Comparison of ENCODE assay signal across 1 cellular context in the genomic region with DNA sequence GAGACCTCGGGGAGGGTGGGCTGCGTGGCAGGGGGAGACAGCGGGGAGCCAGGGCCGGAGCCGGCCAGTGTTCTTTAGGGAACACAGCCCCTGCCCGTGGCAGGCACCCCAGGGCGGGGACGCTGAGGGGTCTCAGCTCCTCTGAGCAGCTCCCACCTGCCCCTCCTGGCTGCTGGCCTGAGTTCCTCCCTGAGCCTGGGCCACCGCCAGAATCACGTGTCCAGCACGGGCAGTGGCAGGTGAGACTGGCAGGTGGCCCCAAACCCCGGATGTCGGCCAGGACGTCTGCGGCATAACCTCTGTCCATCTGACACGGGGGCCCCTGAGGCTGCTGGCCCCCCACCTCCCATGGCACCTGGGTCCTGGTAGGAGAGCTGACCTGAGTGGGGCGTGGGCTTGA.
TF ChIP-seq lines count a peak whose summit lies in the region.

No MANE protein-coding gene starts in this region.

TF ChIP-seq in HepG2, 621 proteins besides CTCF, POLR2A, EP300 and RAD21:
- TF ChIP-seq NCOR1 (IDR thresholded peaks at IDR 0.05; ENCODE audit: borderline replicate concordance, low read length), result no peak
- TF ChIP-seq ZNF510 (CRISPR knock-in tag; IDR thresholded peaks at IDR 0.05; ENCODE audit: low read depth), result no peak
- TF ChIP-seq PHF20 (CRISPR knock-in tag; IDR thresholded peaks at IDR 0.05), result no peak
- TF ChIP-seq RXRB (CRISPR knock-in tag; IDR thresholded peaks at IDR 0.05; ENCODE audit: borderline replicate concordance), result no peak
- TF ChIP-seq ZNF263 (CRISPR knock-in tag; IDR thresholded peaks at IDR 0.05), result no peak
- TF ChIP-seq, protein P1, sequence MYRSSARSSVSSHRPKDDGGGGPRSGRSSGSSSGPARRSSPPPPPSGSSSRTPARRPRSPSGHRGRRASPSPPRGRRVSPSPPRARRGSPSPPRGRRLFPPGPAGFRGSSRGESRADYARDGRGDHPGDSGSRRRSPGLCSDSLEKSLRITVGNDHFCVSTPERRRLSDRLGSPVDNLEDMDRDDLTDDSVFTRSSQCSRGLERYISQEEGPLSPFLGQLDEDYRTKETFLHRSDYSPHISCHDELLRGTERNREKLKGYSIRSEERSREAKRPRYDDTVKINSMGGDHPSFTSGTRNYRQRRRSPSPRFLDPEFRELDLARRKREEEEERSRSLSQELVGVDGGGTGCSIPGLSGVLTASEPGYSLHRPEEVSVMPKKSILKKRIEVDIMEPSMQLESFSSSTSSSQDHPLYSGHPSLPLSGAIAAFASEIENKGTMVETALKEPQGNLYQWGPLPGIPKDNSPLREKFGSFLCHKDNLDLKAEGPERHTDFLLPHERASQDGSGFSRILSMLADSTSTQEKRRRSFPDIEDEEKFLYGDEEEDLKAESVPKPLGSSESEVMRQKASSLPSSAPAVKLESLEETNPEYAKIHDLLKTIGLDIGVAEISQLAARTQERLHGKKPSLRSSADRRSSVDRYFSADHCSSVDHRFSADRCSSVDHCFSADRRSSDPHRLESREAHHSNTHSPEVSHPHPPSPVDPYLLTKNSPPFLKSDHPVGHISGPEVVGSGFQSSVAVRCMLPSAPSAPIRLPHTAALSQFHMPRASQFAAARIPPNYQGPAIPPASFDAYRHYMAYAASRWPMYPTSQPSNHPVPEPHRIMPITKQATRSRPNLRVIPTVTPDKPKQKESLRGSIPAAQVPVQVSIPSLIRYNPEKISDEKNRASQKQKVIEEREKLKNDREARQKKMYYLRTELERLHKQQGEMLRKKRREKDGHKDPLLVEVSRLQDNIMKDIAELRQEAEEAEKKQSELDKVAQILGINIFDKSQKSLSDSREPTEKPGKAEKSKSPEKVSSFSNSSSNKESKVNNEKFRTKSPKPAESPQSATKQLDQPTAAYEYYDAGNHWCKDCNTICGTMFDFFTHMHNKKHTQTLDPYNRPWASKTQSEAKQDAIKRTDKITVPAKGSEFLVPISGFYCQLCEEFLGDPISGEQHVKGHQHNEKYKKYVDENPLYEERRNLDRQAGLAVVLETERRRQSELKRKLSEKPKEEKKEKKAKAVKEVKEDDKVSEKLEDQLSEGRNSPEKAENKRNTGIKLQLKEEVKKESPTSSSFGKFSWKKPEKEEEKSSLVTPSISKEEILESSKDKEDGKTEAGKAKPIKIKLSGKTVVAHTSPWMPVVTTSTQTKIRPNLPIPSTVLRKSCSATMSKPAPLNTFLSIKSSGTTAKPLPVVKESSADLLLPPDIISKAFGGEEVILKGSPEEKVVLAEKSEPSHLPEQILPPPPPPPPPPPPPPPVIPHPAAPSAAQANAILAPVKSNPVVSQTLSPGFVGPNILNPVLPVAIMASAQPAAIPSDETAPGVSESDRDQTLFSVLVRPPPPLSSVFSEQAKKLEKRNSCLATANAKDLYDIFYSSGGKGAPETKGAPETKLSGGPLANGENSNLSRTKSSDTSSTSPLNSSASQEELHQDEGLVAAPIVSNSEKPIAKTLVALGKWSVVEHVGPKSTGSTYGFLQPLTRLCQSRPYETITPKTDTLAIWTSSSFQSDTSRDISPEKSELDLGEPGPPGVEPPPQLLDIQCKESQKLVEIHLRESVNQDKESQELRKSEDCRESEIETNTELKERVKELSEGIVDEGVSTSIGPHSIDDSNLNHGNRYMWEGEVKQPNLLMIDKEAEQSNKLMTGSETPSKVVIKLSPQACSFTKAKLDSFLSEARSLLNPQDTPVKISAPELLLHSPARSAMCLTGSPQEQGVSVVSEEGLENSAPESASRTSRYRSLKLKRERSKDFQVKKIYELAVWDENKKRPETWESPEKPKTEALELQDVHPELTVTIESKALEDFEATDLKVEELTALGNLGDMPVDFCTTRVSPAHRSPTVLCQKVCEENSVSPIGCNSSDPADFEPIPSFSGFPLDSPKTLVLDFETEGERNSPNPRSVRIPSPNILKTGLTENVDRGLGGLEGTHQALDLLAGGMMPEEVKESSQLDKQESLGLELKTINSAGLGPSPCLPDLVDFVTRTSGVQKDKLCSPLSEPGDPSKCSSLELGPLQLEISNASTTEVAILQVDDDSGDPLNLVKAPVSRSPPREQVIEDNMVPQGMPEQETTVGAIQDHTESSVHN (CRISPR knock-in tag; IDR thresholded peaks at IDR 0.05), result no peak
